In the genomic region with DNA sequence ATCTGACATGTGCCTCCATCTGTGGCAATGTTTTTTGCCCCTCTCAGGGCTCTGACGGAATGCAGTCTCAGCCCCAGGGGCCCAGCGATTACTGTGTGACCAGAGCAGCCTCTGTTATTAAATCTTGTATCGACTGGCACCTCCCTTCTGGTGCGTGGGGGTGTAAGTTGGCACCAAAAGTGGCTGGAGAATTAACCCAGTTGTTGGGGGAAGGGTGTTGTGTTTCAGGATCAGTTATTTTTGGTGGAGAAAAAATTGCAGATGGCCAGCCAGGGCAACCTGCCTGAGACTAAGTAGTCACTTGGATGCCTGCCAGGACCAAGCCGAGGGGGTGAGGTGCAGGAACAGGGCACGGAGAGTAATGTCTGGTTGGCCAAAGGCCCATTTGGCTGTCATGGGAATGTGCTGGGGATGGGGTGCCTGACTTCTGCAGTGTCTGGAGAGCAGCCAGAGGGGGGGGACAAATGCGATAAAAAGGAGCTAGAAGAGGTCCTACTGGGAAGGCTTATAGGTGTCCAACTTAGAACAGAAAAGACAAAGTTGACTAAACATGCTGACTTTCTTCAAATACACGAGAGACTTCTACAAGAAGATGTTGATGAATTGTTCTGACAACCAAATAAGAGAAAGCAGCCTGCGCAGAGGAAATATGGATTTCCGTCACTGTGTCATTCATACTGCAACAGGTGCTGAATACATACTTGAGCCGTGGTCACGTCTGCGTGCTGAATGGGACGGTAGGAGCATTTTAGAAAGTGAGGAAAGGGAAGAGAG, we compare ENCODE assay signal across 8 cellular contexts.
A peak's percentile ranks its signal among the peaks of the same experiment; 100 is the strongest.
DNase-seq lines count a peak whose midpoint lies in the region; ATAC-seq lines count a peak whose summit lies in the region.

No MANE protein-coding gene starts in this region.

- no peaks in the 10 kb centered on the region for H3K9me3 ChIP-seq in SK-N-MC (ENCODE audit: low read depth, low read length)

- ATAC-seq in left lobe of liver (peak; percentile 11), GM21786 (IDR thresholded peaks at IDR 0.05; ENCODE audit: unreplicated experiment) (no peak), GM19023 (IDR thresholded peaks at IDR 0.05; ENCODE audit: unreplicated experiment) (no peak), GM19397 (IDR thresholded peaks at IDR 0.05; ENCODE audit: unreplicated experiment) (no peak), HG03571 (IDR thresholded peaks at IDR 0.05; ENCODE audit: unreplicated experiment) (no peak)

- DNase-seq in DMS53 (lab: John Stamatoyannopoulos, UW): peak; percentile 76
- DNase-seq in NCI-H187 (lab: John Stamatoyannopoulos, UW): peak; percentile 37 to 78
- no peak for DNase-seq in SK-N-MC (ENCODE audit: low read depth, low spot score)
- peak; percentile 47 for DNase-seq in left lobe of liver (ENCODE audit: low spot score)

- H3K27ac ChIP-seq in SK-N-MC: no peak overlapping the region

- H3K4me3 ChIP-seq in SK-N-MC: peak overlapping the region; percentile 12; the same call in 1 of the 2 replicates

- no peaks in the 10 kb centered on the region for H3K36me3 ChIP-seq in SK-N-MC (ENCODE audit: insufficient read depth, low read length)

- no peak overlapping the region for H3K9ac ChIP-seq in SK-N-MC (ENCODE audit: insufficient read length)
